20 cellular contexts compared by ENCODE assay signal in the genomic region with DNA sequence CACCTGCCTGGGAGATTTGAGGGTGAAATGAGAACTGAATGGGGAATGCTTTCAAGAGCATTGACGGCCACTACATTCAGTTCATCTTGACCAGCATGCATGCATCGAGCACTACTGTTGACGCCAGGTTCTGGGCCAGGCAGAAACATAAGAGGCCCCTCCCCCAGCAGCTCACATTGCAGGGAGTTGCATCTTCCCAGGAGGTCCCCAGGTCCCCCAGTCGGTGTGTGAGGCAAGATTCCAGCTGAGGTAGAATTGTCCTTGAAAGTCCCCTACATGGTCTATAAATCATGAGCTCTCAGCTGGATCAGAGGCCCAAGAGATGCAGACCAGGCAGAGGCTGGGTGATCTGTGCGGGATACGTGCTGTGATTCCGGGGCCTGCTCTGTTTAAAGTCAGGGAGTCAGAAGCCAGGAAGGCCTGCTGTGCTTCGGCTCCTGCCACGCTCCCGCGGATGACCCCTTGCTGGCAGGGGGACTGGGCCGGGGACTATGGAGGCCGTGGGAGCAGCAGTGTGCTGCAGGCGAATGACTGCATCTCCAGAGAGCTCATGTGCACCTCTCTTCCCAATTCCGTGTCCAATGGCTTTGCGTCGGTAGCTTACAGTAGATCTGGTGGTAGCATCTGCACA.
"Had no signal": no experiment of that assay in that cellular context is flagged by ENCODE, and none has a peak within 500 bp of the region (broad histone marks: within the 10 kb centered on the region; RNA-seq: fewer than 3 reads in every experiment).

No MANE protein-coding gene starts in this region.

- H3K36me3 ChIP-seq: breast epithelium, ovary, vagina had no signal

- H3K27ac Mint-ChIP-seq: activated naive CD8-positive, alpha-beta T cell treated with anti-CD3 and anti-CD28 coated beads, Interleukin-2, amount 50 U/mL, for 24 hours; activated T-helper 1 cell treated with anti-CD3 and anti-CD28 coated beads, Interleukin-12 subunit alpha, Interleukin-12 subunit beta, Interleukin-2, Interleukin-4 antibody, amounts not matched to agents 30 ng/mL and 10 ng/mL and 1 ng/mL, durations not matched to agents 14 hours and 24 hours and 36 hours; endodermal cell; stimulated activated naive B cell treated with anti-CD40 and anti-IgM and Interleukin-4, amounts not matched to agents 10 μg/mL and 1 μg/mL and 100 μg/mL, for 72 hours had no signal

- H3K4me3 ChIP-seq: ascending aorta, breast epithelium, dorsolateral prefrontal cortex, gastroesophageal sphincter, left lung, ovary, transverse colon, vagina had no signal

- H3K4me1 ChIP-seq: breast epithelium, left lung, transverse colon had no signal

- H3K9me3 ChIP-seq: ascending aorta, breast epithelium, gastroesophageal sphincter, left lung, ovary, transverse colon, vagina had no signal

- DNase-seq: activated CD4-positive, alpha-beta T cell treated with anti-CD3 and anti-CD28 coated beads, Interleukin-2, amount 50 U/mL, for 1 hour; activated CD8-positive, alpha-beta memory T cell treated with anti-CD3 and anti-CD28 coated beads for 24 hours; activated naive CD4-positive, alpha-beta T cell; activated naive CD8-positive, alpha-beta T cell treated with anti-CD3 and anti-CD28 coated beads, Interleukin-2, amount 50 U/mL, for 24 hours; dorsolateral prefrontal cortex; endodermal cell; erythroblast; left lung; stimulated activated CD4-positive, alpha-beta T cell treated with anti-CD3 and anti-CD28 coated beads, Interleukin-15, amount 100 ng/mL, for 24 hours; stimulated activated CD4-positive, alpha-beta T cell treated with anti-CD3 and anti-CD28 coated beads, Interleukin-4, amount 100 ng/mL, for 1 hour; stimulated activated naive B cell treated with anti-CD40 and anti-IgM and Interleukin-4, amounts not matched to agents 10 μg/mL and 1 μg/mL and 100 μg/mL, for 72 hours; T-helper 9 cell; transverse colon had no signal

- H3K9me3 Mint-ChIP-seq: activated naive CD8-positive, alpha-beta T cell treated with anti-CD3 and anti-CD28 coated beads, Interleukin-2, amount 50 U/mL, for 24 hours; activated T-helper 1 cell treated with anti-CD3 and anti-CD28 coated beads, Interleukin-12 subunit alpha, Interleukin-12 subunit beta, Interleukin-2, Interleukin-4 antibody, amounts not matched to agents 30 ng/mL and 10 ng/mL and 1 ng/mL, durations not matched to agents 14 hours and 24 hours and 36 hours; endodermal cell; neural crest cell; stimulated activated naive B cell treated with anti-CD40 and anti-IgM and Interleukin-4, amounts not matched to agents 10 μg/mL and 1 μg/mL and 100 μg/mL, for 72 hours had no signal

- H3K27ac ChIP-seq: dorsolateral prefrontal cortex, gastroesophageal sphincter, left lung, ovary, transverse colon, vagina had no signal

- H3K27me3 Mint-ChIP-seq: activated naive CD8-positive, alpha-beta T cell treated with anti-CD3 and anti-CD28 coated beads, Interleukin-2, amount 50 U/mL, for 24 hours; stimulated activated naive B cell treated with anti-CD40 and anti-IgM and Interleukin-4, amounts not matched to agents 10 μg/mL and 1 μg/mL and 100 μg/mL, for 72 hours had no signal

- H3K4me3 Mint-ChIP-seq: activated naive CD8-positive, alpha-beta T cell treated with anti-CD3 and anti-CD28 coated beads, Interleukin-2, amount 50 U/mL, for 24 hours; activated T-helper 1 cell treated with anti-CD3 and anti-CD28 coated beads, Interleukin-12 subunit alpha, Interleukin-12 subunit beta, Interleukin-2, Interleukin-4 antibody, amounts not matched to agents 30 ng/mL and 10 ng/mL and 1 ng/mL, durations not matched to agents 14 hours and 24 hours and 36 hours; endodermal cell; neural crest cell; stimulated activated naive B cell treated with anti-CD40 and anti-IgM and Interleukin-4, amounts not matched to agents 10 μg/mL and 1 μg/mL and 100 μg/mL, for 72 hours had no signal

- H3K27me3 ChIP-seq: ascending aorta, breast epithelium, dorsolateral prefrontal cortex, gastroesophageal sphincter, left lung, ovary, transverse colon, vagina had no signal

- H3K4me1 Mint-ChIP-seq: activated naive CD8-positive, alpha-beta T cell treated with anti-CD3 and anti-CD28 coated beads, Interleukin-2, amount 50 U/mL, for 24 hours had no signal
